ENCODE assay signal across 18 cellular contexts in the genomic region with DNA sequence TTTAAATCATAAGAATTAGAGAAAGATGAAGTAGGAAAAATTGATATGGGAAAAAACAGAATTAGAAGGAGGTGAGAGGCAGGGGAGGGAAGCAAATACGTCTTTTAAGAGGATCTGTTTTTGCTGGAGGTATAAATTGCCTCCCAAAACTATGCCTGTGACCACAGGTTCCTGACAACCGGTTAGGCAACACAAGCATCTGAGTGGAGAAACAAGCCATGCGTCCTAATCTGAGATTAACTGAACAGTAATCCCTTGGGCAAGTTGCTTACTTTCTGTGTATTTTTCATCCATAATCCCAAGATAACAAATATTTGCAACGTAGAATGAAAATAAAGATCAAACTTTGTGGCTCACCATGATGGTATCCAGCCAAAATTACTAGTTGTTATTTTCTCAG.
A peak's percentile ranks its signal among the peaks of the same experiment; 100 is the strongest.
DNase-seq lines count a peak whose midpoint lies in the region; ATAC-seq, FAIRE-seq and TF ChIP-seq lines count a peak whose summit lies in the region.
"Had no signal": no experiment of that assay in that cellular context is flagged by ENCODE, and none has a peak within 500 bp of the region (broad histone marks: within the 10 kb centered on the region; RNA-seq: fewer than 3 reads in every experiment).

No MANE protein-coding gene starts in this region.

- H3K4me3 ChIP-seq in parathyroid adenoma (ENCODE audit: low read depth, low read length) = no peak overlapping the region
- H3K4me3 ChIP-seq: GM23248 had no signal

- TF ChIP-seq CTCF in D721Med (IDR thresholded peaks at IDR 0.05; ENCODE audit: insufficient read depth, missing control alignments) (no peak), parathyroid adenoma (IDR thresholded peaks at IDR 0.05) (no peak)

- DNase-seq in D721Med (ENCODE audit: insufficient read length, low spot score) (no peak), NCI-H82 (lab: John Stamatoyannopoulos, UW) (peak; percentile 79), astrocyte of the hippocampus (ENCODE audit: low read depth, low spot score) (peak; percentile 16), amygdala (lab: John Stamatoyannopoulos, UW) (no peak), NCI-H1930 (lab: John Stamatoyannopoulos, UW) (no peak)
- DNase-seq: C1 segment of cervical spinal cord; Calu3; CD4-positive, alpha-beta memory T cell; COR-L47; DMS 273 treated with DMSO at 0.1 percent for 48 hours; DMS79; GDM1; GM23248; H7; HCEC 1CT had no signal

- no peaks in the 10 kb centered on the region for H3K36me3 ChIP-seq in parathyroid adenoma (ENCODE audit: control insufficient read depth, insufficient read depth, low read length)

- H3K4me2 ChIP-seq in parathyroid adenoma (ENCODE audit: low read length) = no peak overlapping the region

- peak; percentile 90 for FAIRE-seq in D721Med (lab: Jason Lieb, UNC)
- FAIRE-seq: H1 had no signal

- no peaks in the 10 kb centered on the region for H3K27me3 ChIP-seq in parathyroid adenoma (ENCODE audit: control insufficient read depth, insufficient read depth, low read length)

- peak overlapping the region; percentile 31 for H2AFZ ChIP-seq in parathyroid adenoma
- H2AFZ ChIP-seq: GM23248 had no signal

- no peak for ATAC-seq in GM21526 (IDR thresholded peaks at IDR 0.05; ENCODE audit: low FRiP score, unreplicated experiment)

- peak overlapping the region; percentile 97 for H3K27ac ChIP-seq in parathyroid adenoma
- H3K27ac ChIP-seq: GM23248 had no signal

- no peak overlapping the region for H3K9ac ChIP-seq in parathyroid adenoma
- H3K9ac ChIP-seq: GM23248 had no signal

- H3K9me3 ChIP-seq in parathyroid adenoma (ENCODE audit: control insufficient read depth, low read length) = no peaks in the 10 kb centered on the region

- H3K79me2 ChIP-seq in parathyroid adenoma = peaks cover 8% of the 10 kb centered on the region

- H3K4me1 ChIP-seq in parathyroid adenoma = peaks cover 56% of the 10 kb centered on the region

Comparison
In these comparisons a context has a peak if more than half of its experiments do, and no peak if none do; other contexts are left out.
1. DNase-seq: peak in NCI-H82 (single experiment) and astrocyte of the hippocampus (single experiment); none in D721Med (single experiment), amygdala (0 of 56) and NCI-H1930 (0 of 2).